In genomic region chr14:95711476-95712176, GRCh38 we compare ENCODE assay signal across 27 cellular contexts. TPM values are rescaled to one million over a fixed set of nuclear protein-coding genes. Genes with fewer than 3 reads are reported as not detected.
DNase-seq lines count a peak whose midpoint lies in the region; ATAC-seq and TF ChIP-seq lines count a peak whose summit lies in the region.
"Had no signal": no experiment of that assay in that cellular context is flagged by ENCODE, and none has a peak within 500 bp of the region (broad histone marks: within the 10 kb centered on the region; RNA-seq: fewer than 3 reads in every experiment).

No MANE protein-coding gene starts in this region.

- TF ChIP-seq CTCF in DOHH2 (IDR thresholded peaks at IDR 0.05; ENCODE audit: low read depth, low read length, poor library complexity, severe bottlenecking) (no peak), esophagus muscularis mucosa (IDR thresholded peaks at IDR 0.05) (no peak)

- no peaks in the 10 kb centered on the region for H3F3A ChIP-seq in DOHH2 (ENCODE audit: control insufficient read depth, insufficient read depth)

- 74% methylated on average over 9 of the region's 9 CpGs for WGBS in esophagus muscularis mucosa

- no peak for TF ChIP-seq EP300 in esophagus muscularis mucosa (IDR thresholded peaks at IDR 0.05)

- intact Hi-C loops in esophagus muscularis mucosa (cut with DNase I) = no loop called here

- H3K4me3 ChIP-seq in DOHH2 (ENCODE audit: low read length) (peak overlapping the region; percentile 50), esophagus muscularis mucosa (no peak overlapping the region)
- H3K4me3 ChIP-seq: ascending aorta, GM23338, sigmoid colon had no signal

- H3K27ac ChIP-seq in DOHH2 (ENCODE audit: low read depth, low read length) (no peak overlapping the region), esophagus muscularis mucosa (replicated peaks in 1 of 4) (no peak overlapping the region), caudate nucleus (ENCODE audit: low read depth, low read length) (no peak overlapping the region)
- H3K27ac ChIP-seq: ascending aorta, C4-2B, sigmoid colon had no signal

- H4K20me1 ChIP-seq in DOHH2 (ENCODE audit: control insufficient read depth, insufficient read depth, low read depth, low read length) = no peaks in the 10 kb centered on the region

- no peaks in the 10 kb centered on the region for H3K9me2 ChIP-seq in DOHH2 (replicated peaks; ENCODE audit: control insufficient read depth, low read length)

- no peaks in the 10 kb centered on the region for H3K79me2 ChIP-seq in DOHH2 (ENCODE audit: control insufficient read depth, low read length)

- peak; percentile 68 for DNase-seq in esophagus muscularis mucosa (ENCODE audit: extremely low spot score)
- DNase-seq in caudate nucleus (lab: John Stamatoyannopoulos, UW) = no peak
- no peak for DNase-seq in NCI-H1930 (lab: John Stamatoyannopoulos, UW)
- no peak for DNase-seq in SHP77 treated with DMSO at 0.1 percent for 48 hours (lab: John Stamatoyannopoulos, UW)
- no peak for DNase-seq in OCI-M2 (lab: John Stamatoyannopoulos, UW; ENCODE audit: unreplicated experiment)
- DNase-seq: activated CD4-positive, alpha-beta T cell treated with anti-CD3 and anti-CD28 coated beads for 1 hour; activated T-cell treated with anti-CD3 and anti-CD28 coated beads, Interleukin-2, amount 50 U/mL, for 72 hours; Calu3; central memory CD4-positive, alpha-beta T cell; dermis blood vessel endothelial cell; EL; left cardiac atrium; NCI-H1436 treated with DMSO at 0.1 percent for 48 hours; NCI-H69; posterior cingulate gyrus; sigmoid colon; stimulated activated CD8-positive, alpha-beta memory T cell treated with anti-CD3 and anti-CD28 coated beads, Interleukin-4, amount 100 ng/mL, for 48 hours had no signal

- H3K36me3 ChIP-seq in DOHH2 (ENCODE audit: control insufficient read depth, low read length) (0 out of 2 replicates have a peak, but pooled peaks cover 6% of the 10 kb centered on the region), esophagus muscularis mucosa (no peaks in the 10 kb centered on the region)
- H3K36me3 ChIP-seq: ascending aorta, sigmoid colon had no signal

- ATAC-seq in GM18511 (IDR thresholded peaks at IDR 0.05; ENCODE audit: unreplicated experiment) (peak; percentile 44), HG03354 (IDR thresholded peaks at IDR 0.05; ENCODE audit: poor library complexity, severe bottlenecking, unreplicated experiment) (peak; percentile 33)
- ATAC-seq: activated T-cell treated with anti-CD3 and anti-CD28 coated beads, Interleukin-2, amount 50 U/mL, for 72 hours; GM23338; left cardiac atrium had no signal

- peak overlapping the region; percentile 63 for H3K4me2 ChIP-seq in DOHH2 (ENCODE audit: low read length)
- H3K4me2 ChIP-seq: GM23338 had no signal

- no peak for TF ChIP-seq POLR2A in esophagus muscularis mucosa (IDR thresholded peaks at IDR 0.05; ENCODE audit: low read depth)

- H3K4me1 ChIP-seq in DOHH2 (ENCODE audit: control insufficient read depth, low read length) = peaks cover 23% of the 10 kb centered on the region
- H3K4me1 ChIP-seq in esophagus muscularis mucosa = no peaks in the 10 kb centered on the region
- H3K4me1 ChIP-seq: ascending aorta, sigmoid colon had no signal

- H3K9me3 ChIP-seq in DOHH2 (ENCODE audit: control insufficient read depth, insufficient read depth, low read length) (no peaks in the 10 kb centered on the region), esophagus muscularis mucosa (no peaks in the 10 kb centered on the region)
- H3K9me3 ChIP-seq: ascending aorta, sigmoid colon had no signal

- H3K27me3 ChIP-seq in DOHH2 (ENCODE audit: control insufficient read depth, low read length) (peaks cover 50% of the 10 kb centered on the region), esophagus muscularis mucosa (peaks cover 0 to 36% (median 4%) of the 10 kb centered on the region in 4 donors)
- H3K27me3 ChIP-seq: ascending aorta had no signal

RNA-seq across cellular contexts. Expression of gene TCL1A, which starts 2.3 kb away (rescaled TPM):
- total RNA-seq in esophagus muscularis mucosa = under 1 TPM in 1 of 4 donors, not detected in 3; 0.99 TPM
- total RNA-seq: activated CD8-positive, alpha-beta memory T cell treated with anti-CD3 and anti-CD28 coated beads for 36 hours; ascending aorta; Calu3; dermis blood vessel endothelial cell; endothelial cell of umbilical vein; left cardiac atrium; M059J; sigmoid colon had no signal

RNA-seq across cellular contexts. Expression of gene TCL1B, which starts 25.4 kb away (rescaled TPM):
- total RNA-seq in esophagus muscularis mucosa = not detected
- total RNA-seq: activated CD8-positive, alpha-beta memory T cell treated with anti-CD3 and anti-CD28 coated beads for 36 hours; activated T-cell treated with anti-CD3 and anti-CD28 coated beads, Interleukin-2, amount 50 U/mL, for 72 hours; ascending aorta; Calu3; dermis blood vessel endothelial cell; endothelial cell of umbilical vein; left cardiac atrium; M059J; sigmoid colon; urinary bladder had no signal
